ENCODE assay signal across 1 cellular context in genomic region chr3:116678853-116679252, GRCh38.
TF ChIP-seq lines count a peak whose summit lies in the region.

No MANE protein-coding gene starts in this region.

TF ChIP-seq in GM23338, 12 proteins besides CTCF, POLR2A, EP300 and RAD21 (continued from another document):
- TF ChIP-seq ZNF462 (CRISPR knock-in tag; IDR thresholded peaks at IDR 0.05), result no peak
- TF ChIP-seq STAT1 (IDR thresholded peaks at IDR 0.05; ENCODE audit: unreplicated experiment), result no peak
- no peak for TF ChIP-seq CREB1 (CRISPR knock-in tag; IDR thresholded peaks at IDR 0.05; ENCODE audit: low read depth)
- TF ChIP-seq, protein P1, sequence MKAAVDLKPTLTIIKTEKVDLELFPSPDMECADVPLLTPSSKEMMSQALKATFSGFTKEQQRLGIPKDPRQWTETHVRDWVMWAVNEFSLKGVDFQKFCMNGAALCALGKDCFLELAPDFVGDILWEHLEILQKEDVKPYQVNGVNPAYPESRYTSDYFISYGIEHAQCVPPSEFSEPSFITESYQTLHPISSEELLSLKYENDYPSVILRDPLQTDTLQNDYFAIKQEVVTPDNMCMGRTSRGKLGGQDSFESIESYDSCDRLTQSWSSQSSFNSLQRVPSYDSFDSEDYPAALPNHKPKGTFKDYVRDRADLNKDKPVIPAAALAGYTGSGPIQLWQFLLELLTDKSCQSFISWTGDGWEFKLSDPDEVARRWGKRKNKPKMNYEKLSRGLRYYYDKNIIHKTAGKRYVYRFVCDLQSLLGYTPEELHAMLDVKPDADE (IDR thresholded peaks at IDR 0.05), result no peak
- TF ChIP-seq ZNF114 (CRISPR knock-in tag; IDR thresholded peaks at IDR 0.05), result no peak
- TF ChIP-seq NANOG (IDR thresholded peaks at IDR 0.05; ENCODE audit: borderline replicate concordance), result no peak
- no peak for TF ChIP-seq EZH2phosphoT487 (IDR thresholded peaks at IDR 0.05; ENCODE audit: unreplicated experiment)
- TF ChIP-seq REST (IDR thresholded peaks at IDR 0.05; ENCODE audit: unreplicated experiment), result no peak
- no peak for TF ChIP-seq EZH2 (IDR thresholded peaks at IDR 0.05; ENCODE audit: low read depth, unreplicated experiment)
